In the genomic region with DNA sequence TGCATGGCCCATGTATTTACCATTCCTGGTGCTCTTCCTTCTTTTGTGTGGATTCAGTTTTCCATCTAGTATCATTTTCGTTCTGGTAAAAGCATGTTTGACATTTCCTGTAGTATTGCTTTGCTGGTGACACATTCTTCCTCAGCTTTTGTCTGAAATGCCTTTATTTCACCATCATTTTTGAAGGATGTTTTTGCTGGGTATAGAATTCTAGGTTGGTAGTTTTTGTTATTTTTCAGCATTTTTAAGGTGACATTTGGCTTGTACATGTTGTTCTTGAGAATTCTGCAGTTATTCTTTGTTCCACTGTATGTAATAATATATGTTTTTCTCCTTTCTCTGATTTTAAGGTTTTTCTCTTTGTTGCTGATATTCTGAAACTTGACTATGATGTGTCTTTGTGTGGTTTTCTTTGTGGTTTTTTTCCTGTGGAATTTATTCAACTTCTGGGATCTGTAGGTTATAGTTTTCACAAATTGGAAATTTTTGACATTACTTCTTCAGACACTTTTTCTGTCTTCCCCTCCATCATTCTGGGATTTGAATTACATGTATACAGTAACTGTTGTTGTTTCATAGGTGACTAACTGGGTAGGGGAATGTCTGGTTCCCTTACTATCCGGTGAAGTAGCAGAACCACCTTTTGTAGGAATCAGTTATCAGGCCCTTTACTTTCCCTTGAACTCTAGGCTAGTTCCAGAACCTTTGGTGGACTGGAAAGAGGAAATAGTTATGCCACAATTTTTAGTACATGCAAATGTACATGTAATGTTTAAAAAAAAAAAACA, we compare ENCODE assay signal across 27 cellular contexts. TPM values are rescaled to one million over a fixed set of nuclear protein-coding genes. Genes with fewer than 3 reads are reported as not detected.
DNase-seq lines count a peak whose midpoint lies in the region; ATAC-seq and TF ChIP-seq lines count a peak whose summit lies in the region.
"Had no signal": no experiment of that assay in that cellular context is flagged by ENCODE, and none has a peak within 500 bp of the region (broad histone marks: within the 10 kb centered on the region; RNA-seq: fewer than 3 reads in every experiment).

No MANE protein-coding gene starts in this region.

- peak overlapping the region; percentile 43 for H3K27ac Mint-ChIP-seq in activated CD4-positive, alpha-beta memory T cell treated with anti-CD3 and anti-CD28 coated beads for 36 hours
- H3K27ac Mint-ChIP-seq in activated CD4-positive, alpha-beta memory T cell treated with anti-CD3 and anti-CD28 coated beads, Interleukin-2, amount 10 ng/mL, durations not matched to agents 7 days and 5 days = no peak overlapping the region
- H3K27ac Mint-ChIP-seq in memory B cell (peak overlapping the region; percentile 19), natural killer cell (no peak overlapping the region)

- H3K9me3 Mint-ChIP-seq in activated CD4-positive, alpha-beta memory T cell treated with anti-CD3 and anti-CD28 coated beads for 36 hours = peaks cover 17% of the 10 kb centered on the region
- peaks cover 15% of the 10 kb centered on the region for H3K9me3 Mint-ChIP-seq in activated CD4-positive, alpha-beta memory T cell treated with anti-CD3 and anti-CD28 coated beads, Interleukin-2, amount 10 ng/mL, durations not matched to agents 7 days and 5 days
- H3K9me3 Mint-ChIP-seq in memory B cell (peaks cover 12% of the 10 kb centered on the region), natural killer cell (peaks cover 4 to 11% of the 10 kb centered on the region in 2 donors)

- ATAC-seq in Panc1 (no peak), memory B cell (ENCODE audit: low read depth) (no peak), GM21723 (IDR thresholded peaks at IDR 0.05; ENCODE audit: unreplicated experiment) (no peak), natural killer cell (no peak)
- ATAC-seq: activated CD4-positive, CD25-positive, alpha-beta regulatory T cell treated with anti-CD3 and anti-CD28 coated beads, Interleukin-2, amount 50 U/mL, for 24 hours; GM12878; psoas muscle had no signal

- H3K27ac ChIP-seq in Panc1 (ENCODE audit: low read length) (peak overlapping the region; percentile 73; the same call in 1 of the 2 replicates), colonic mucosa (peak overlapping the region; percentile 35)
- H3K27ac ChIP-seq: 22Rv1, breast epithelium, esophagus muscularis mucosa, hepatocyte, neutrophil, psoas muscle, stomach, tibial nerve had no signal

- intact Hi-C loops in activated CD4-positive, alpha-beta memory T cell treated with anti-CD3 and anti-CD28 coated beads for 36 hours (cut with micrococcal nuclease) = no loop called here
- intact Hi-C loops in Panc1 (cut with micrococcal nuclease; ENCODE audit: unreplicated experiment) (no loop called here), colonic mucosa (cut with DNase I) (no loop called here), natural killer cell (cut with micrococcal nuclease) (no loop called here)

- CTCF ChIA-PET in activated CD4-positive, alpha-beta memory T cell treated with anti-CD3 and anti-CD28 coated beads for 36 hours (lab: Charles Lee) = interaction anchor here (2.0 kb wide), 1 partner anchor 21 kb away, joined by 6 read pairs; no protein-coding TSS in a partner anchor
- CTCF ChIA-PET in activated CD4-positive, alpha-beta memory T cell treated with anti-CD3 and anti-CD28 coated beads, Interleukin-2, amount 10 ng/mL, durations not matched to agents 7 days and 5 days (lab: Charles Lee) = interaction anchor here (1.6 kb wide), 1 partner anchor 21 kb away, joined by 4 read pairs; no protein-coding TSS in a partner anchor
- CTCF ChIA-PET in Panc1 (lab: Charles Lee) = no interaction called here

- peaks cover 32% of the 10 kb centered on the region for H3K36me3 Mint-ChIP-seq in activated CD4-positive, alpha-beta memory T cell treated with anti-CD3 and anti-CD28 coated beads for 36 hours
- peaks cover 32% of the 10 kb centered on the region for H3K36me3 Mint-ChIP-seq in activated CD4-positive, alpha-beta memory T cell treated with anti-CD3 and anti-CD28 coated beads, Interleukin-2, amount 10 ng/mL, durations not matched to agents 7 days and 5 days (ENCODE audit: low read depth)
- H3K36me3 Mint-ChIP-seq in memory B cell = peaks cover 17% of the 10 kb centered on the region
- H3K36me3 Mint-ChIP-seq in natural killer cell = peaks cover 14% of the 10 kb centered on the region

- in situ Hi-C loops in Panc1 (cut with HindIII; ENCODE audit: low pct_unique_long_range_greater_than_20kb, low sequenced_read_pairs) = loop anchor here (25.0 kb wide), 1 partner anchor 91 kb away; no protein-coding TSS in a partner anchor

- H3K9ac ChIP-seq in colonic mucosa (ENCODE audit: low read depth in 2 of 2, low read length in 2 of 2) = no peak overlapping the region

- DNase-seq in activated CD4-positive, alpha-beta memory T cell treated with anti-CD3 and anti-CD28 coated beads for 36 hours = no peak
- DNase-seq in activated CD4-positive, alpha-beta memory T cell treated with anti-CD3 and anti-CD28 coated beads, Interleukin-2, amount 10 ng/mL, durations not matched to agents 7 days and 5 days = no peak
- DNase-seq in Panc1 (ENCODE audit: low read depth, low spot score) (no peak), colonic mucosa (no peak), memory B cell (ENCODE audit: low spot score in 2 of 2) (no peak), natural killer cell (no peak)
- no peak for DNase-seq in stimulated activated CD4-positive, alpha-beta T cell treated with anti-CD3 and anti-CD28 coated beads, Interleukin-2, amount 100 ng/mL, for 48 hours
- DNase-seq: activated CD4-positive, alpha-beta T cell treated with anti-CD3 and anti-CD28 coated beads, Interleukin-2, amount 50 U/mL, for 48 hours; activated effector memory CD4-positive, alpha-beta T cell treated with anti-CD3 and anti-CD28 coated beads, Interleukin-2, amount 50 U/mL, for 16 hours; effector CD8-positive, alpha-beta T cell; GOT3; NCI-H1105 treated with DMSO at 0.1 percent for 48 hours; NCI-H2029; NCI-H226; psoas muscle; stimulated activated CD4-positive, alpha-beta T cell treated with anti-CD3 and anti-CD28 coated beads, Interleukin-15, amount 100 ng/mL, for 24 hours; stomach had no signal

- no peak overlapping the region for H3K4me3 ChIP-seq in Panc1 (ENCODE audit: low read depth in 2 of 2, low read length in 2 of 2)
- H3K4me3 ChIP-seq in colonic mucosa = no peak overlapping the region
- H3K4me3 ChIP-seq: breast epithelium, esophagus muscularis mucosa, GM12878, hepatocyte, psoas muscle, stomach, tibial nerve had no signal

- H3K36me3 ChIP-seq in Panc1 (ENCODE audit: control insufficient read depth, insufficient read depth, low read length) (no peaks in the 10 kb centered on the region), colonic mucosa (no peaks in the 10 kb centered on the region)
- H3K36me3 ChIP-seq: breast epithelium, esophagus muscularis mucosa, neutrophil, stomach had no signal

- H3K27me3 Mint-ChIP-seq in activated CD4-positive, alpha-beta memory T cell treated with anti-CD3 and anti-CD28 coated beads for 36 hours = no peaks in the 10 kb centered on the region
- no peaks in the 10 kb centered on the region for H3K27me3 Mint-ChIP-seq in activated CD4-positive, alpha-beta memory T cell treated with anti-CD3 and anti-CD28 coated beads, Interleukin-2, amount 10 ng/mL, durations not matched to agents 7 days and 5 days
- H3K27me3 Mint-ChIP-seq in memory B cell = no peaks in the 10 kb centered on the region
- peaks cover 6 to 18% of the 10 kb centered on the region in 2 donors for H3K27me3 Mint-ChIP-seq in natural killer cell (ENCODE audit: low read depth in 2 of 2)

- no peak for TF ChIP-seq CTCF in Panc1 (IDR thresholded peaks at IDR 0.05)
- no peak for TF ChIP-seq CTCF in colonic mucosa (IDR thresholded peaks at IDR 0.05)
- TF ChIP-seq CTCF in natural killer cell (IDR thresholded peaks at IDR 0.05) = no peak

- H3K4me1 ChIP-seq in Panc1 (ENCODE audit: control insufficient read depth, insufficient read depth, low read length) (peaks cover 43% of the 10 kb centered on the region), colonic mucosa (peaks cover 12% of the 10 kb centered on the region)
- H3K4me1 ChIP-seq: breast epithelium had no signal

- no peak overlapping the region for H3K4me3 Mint-ChIP-seq in activated CD4-positive, alpha-beta memory T cell treated with anti-CD3 and anti-CD28 coated beads for 36 hours
- H3K4me3 Mint-ChIP-seq in activated CD4-positive, alpha-beta memory T cell treated with anti-CD3 and anti-CD28 coated beads, Interleukin-2, amount 10 ng/mL, durations not matched to agents 7 days and 5 days = no peak overlapping the region
- H3K4me3 Mint-ChIP-seq in memory B cell (no peak overlapping the region), natural killer cell (no peak overlapping the region)
- H3K4me3 Mint-ChIP-seq: CD14-positive monocyte had no signal

- POLR2A ChIA-PET in activated CD4-positive, alpha-beta memory T cell treated with anti-CD3 and anti-CD28 coated beads for 36 hours (lab: Charles Lee) = interaction anchor here (0.9 kb wide), 1 partner anchor 11 kb away, joined by 3 read pairs; no protein-coding TSS in a partner anchor
- POLR2A ChIA-PET in activated CD4-positive, alpha-beta memory T cell treated with anti-CD3 and anti-CD28 coated beads, Interleukin-2, amount 10 ng/mL, durations not matched to agents 7 days and 5 days (lab: Charles Lee) = no interaction called here
- POLR2A ChIA-PET in Panc1 (lab: Charles Lee) = interaction anchor here (0.6 kb wide), 1 partner anchor 17 kb away, joined by 4 read pairs; no protein-coding TSS in a partner anchor

- H3K9me3 ChIP-seq in Panc1 (ENCODE audit: control insufficient read depth, insufficient read depth, low read depth, low read length) (peaks cover 3% of the 10 kb centered on the region; the same call in 1 of the 2 replicates), colonic mucosa (no peaks in the 10 kb centered on the region)
- H3K9me3 ChIP-seq: neutrophil had no signal

- no peaks in the 10 kb centered on the region for H3K27me3 ChIP-seq in Panc1 (ENCODE audit: control insufficient read depth, insufficient read depth, low read length)
- H3K27me3 ChIP-seq in colonic mucosa = no peaks in the 10 kb centered on the region
- H3K27me3 ChIP-seq: breast epithelium, esophagus muscularis mucosa, hepatocyte, neutrophil, stomach, tibial nerve had no signal

- peaks cover 48% of the 10 kb centered on the region for H3K4me1 Mint-ChIP-seq in activated CD4-positive, alpha-beta memory T cell treated with anti-CD3 and anti-CD28 coated beads for 36 hours (ENCODE audit: low read depth)
- H3K4me1 Mint-ChIP-seq in activated CD4-positive, alpha-beta memory T cell treated with anti-CD3 and anti-CD28 coated beads, Interleukin-2, amount 10 ng/mL, durations not matched to agents 7 days and 5 days = peaks cover 23% of the 10 kb centered on the region
- H3K4me1 Mint-ChIP-seq in memory B cell (peaks cover 24% of the 10 kb centered on the region), natural killer cell (peaks cover 6 to 30% of the 10 kb centered on the region in 2 donors)

- no TSS peak for BruUV-seq in Panc1 (replicated peaks; lab: Mats Ljungman, UMichigan)

RNA-seq across cellular contexts. Expression of gene SNX9, which starts 30.2 kb away (rescaled TPM):
- total RNA-seq in activated CD4-positive, alpha-beta memory T cell treated with anti-CD3 and anti-CD28 coated beads for 36 hours = 10 to 100 TPM; 59.3 to 59.7 TPM
- 10 to 100 TPM; 39.8 to 40.1 TPM for total RNA-seq in activated CD4-positive, alpha-beta memory T cell treated with anti-CD3 and anti-CD28 coated beads, Interleukin-2, amount 10 ng/mL, durations not matched to agents 7 days and 5 days
- total RNA-seq in Panc1 (2021; ENCODE audit: unreplicated experiment) (46.0 TPM), colonic mucosa (10 to 100 TPM; 37.3 to 81.7 TPM), natural killer cell (1 to 10 TPM; 6.0 to 9.7 (median 7.3) TPM)
- 37.4 TPM for polyA plus RNA-seq in Panc1 (2012; ENCODE audit: insufficient read length)

Comparison
In these comparisons a context has a peak if more than half of its experiments do, and no peak if none do; other contexts are left out.
1. H3K27ac Mint-ChIP-seq: peak in activated CD4-positive, alpha-beta memory T cell treated with anti-CD3 and anti-CD28 coated beads for 36 hours (single experiment) and memory B cell (single experiment); none in activated CD4-positive, alpha-beta memory T cell treated with anti-CD3 and anti-CD28 coated beads, Interleukin-2, amount 10 ng/mL, durations not matched to agents 7 days and 5 days (single experiment) and natural killer cell (0 of 2).